12 cellular contexts compared by ENCODE assay signal in genomic region chr5:76718381-76718832, GRCh38. TPM values are rescaled to one million over a fixed set of nuclear protein-coding genes. Genes with fewer than 3 reads are reported as not detected.
A peak's percentile ranks its signal among the peaks of the same experiment; 100 is the strongest.
DNase-seq lines count a peak whose midpoint lies in the region; ATAC-seq, FAIRE-seq and TF ChIP-seq lines count a peak whose summit lies in the region.
"Had no signal": no experiment of that assay in that cellular context is flagged by ENCODE, and none has a peak within 500 bp of the region (broad histone marks: within the 10 kb centered on the region; RNA-seq: fewer than 3 reads in every experiment).

No MANE protein-coding gene starts in this region.

- H3K9me3 Mint-ChIP-seq in activated T-cell treated with anti-CD3 and anti-CD28 coated beads, Interleukin-2, amount 50 U/mL, for 72 hours, result no peaks in the 10 kb centered on the region
- H3K9me3 Mint-ChIP-seq in astrocyte (ENCODE audit: unreplicated experiment), result no peaks in the 10 kb centered on the region

- WGBS in spleen, 5 donors, result 50 to 79% (median 71%) methylated on average over 5 of the region's 5 CpGs

- H3K36me3 ChIP-seq in astrocyte (ENCODE audit: insufficient read depth, low read length) (peaks cover 2% of the 10 kb centered on the region), spleen (no peaks in the 10 kb centered on the region)
- H3K36me3 ChIP-seq: Peyer's patch had no signal

- intact Hi-C loops in spleen (cut with DNase I; ENCODE audit: low total_unique reads), result loop anchor here (5.0 to 10.0 kb wide), 2 partner anchors 54 to 114 kb away; no protein-coding TSS in a partner anchor

- H3K27ac ChIP-seq in astrocyte (ENCODE audit: low read depth, low read length) (peak overlapping the region; percentile 77), spleen (peak overlapping the region; percentile 40 to 92 (median 89))

- peaks cover 37% of the 10 kb centered on the region for H4K20me1 ChIP-seq in astrocyte (ENCODE audit: insufficient read depth, low read length)

- ATAC-seq in activated T-cell treated with anti-CD3 and anti-CD28 coated beads, Interleukin-2, amount 50 U/mL, for 72 hours (replicated peaks in 1 of 2), result no peak
- ATAC-seq in GM19035 (IDR thresholded peaks at IDR 0.05; ENCODE audit: unreplicated experiment), result no peak

- H3K4me1 Mint-ChIP-seq in activated T-cell treated with anti-CD3 and anti-CD28 coated beads, Interleukin-2, amount 50 U/mL, for 72 hours (ENCODE audit: low read depth), result peaks cover 22% of the 10 kb centered on the region
- peaks cover 29% of the 10 kb centered on the region for H3K4me1 Mint-ChIP-seq in astrocyte (ENCODE audit: low read depth, unreplicated experiment)

- no peak overlapping the region for H2AFZ ChIP-seq in astrocyte (ENCODE audit: low read depth, low read length)

- no peaks in the 10 kb centered on the region for H3K36me3 Mint-ChIP-seq in activated T-cell treated with anti-CD3 and anti-CD28 coated beads, Interleukin-2, amount 50 U/mL, for 72 hours (ENCODE audit: insufficient read depth in 2 of 2)
- peaks cover 10% of the 10 kb centered on the region for H3K36me3 Mint-ChIP-seq in astrocyte (ENCODE audit: low read depth, unreplicated experiment)

- H3K9ac ChIP-seq in astrocyte (ENCODE audit: low read length), result peak overlapping the region; percentile 90

- H3K27me3 Mint-ChIP-seq in activated T-cell treated with anti-CD3 and anti-CD28 coated beads, Interleukin-2, amount 50 U/mL, for 72 hours (ENCODE audit: low read depth), result peaks cover 48% of the 10 kb centered on the region
- H3K27me3 Mint-ChIP-seq in astrocyte (ENCODE audit: low read depth, unreplicated experiment), result no peaks in the 10 kb centered on the region

- peak in 1 of 3 donors; percentile 83 for TF ChIP-seq POLR2A in spleen (IDR thresholded peaks at IDR 0.05)

- H3K27ac Mint-ChIP-seq in activated T-cell treated with anti-CD3 and anti-CD28 coated beads, Interleukin-2, amount 50 U/mL, for 72 hours, result peak overlapping the region; percentile 82
- H3K27ac Mint-ChIP-seq in astrocyte (ENCODE audit: unreplicated experiment), result peak overlapping the region; percentile 79

- H3K4me1 ChIP-seq in astrocyte (ENCODE audit: insufficient read depth, low read length) (peaks cover 30% of the 10 kb centered on the region), spleen (peaks cover 21 to 95% (median 69%) of the 10 kb centered on the region in 6 donors)

- peak overlapping the region; percentile 93 for H3K4me2 ChIP-seq in astrocyte (ENCODE audit: low read length)

- H3K27me3 ChIP-seq in astrocyte (ENCODE audit: insufficient read depth, low read length) (no peaks in the 10 kb centered on the region), spleen (replicated peaks in 1 of 7) (peaks cover 0 to 35% (median 10%) of the 10 kb centered on the region in 7 donors)
- H3K27me3 ChIP-seq: Peyer's patch had no signal

- H3K9me3 ChIP-seq in astrocyte (ENCODE audit: insufficient read depth, low read depth, low read length) (no peaks in the 10 kb centered on the region), spleen (no peaks in the 10 kb centered on the region)
- H3K9me3 ChIP-seq: Peyer's patch had no signal

- no peak for DNase-seq in activated T-cell treated with anti-CD3 and anti-CD28 coated beads, Interleukin-2, amount 50 U/mL, for 72 hours
- no peak for DNase-seq in activated T-cell treated with anti-CD3 and anti-CD28 coated beads, Interleukin-2, amount 50 U/mL, for 1 hour
- DNase-seq in astrocyte (ENCODE audit: low read depth) (peak; percentile 71), fibroblast of villous mesenchyme (ENCODE audit: low read depth) (peak; percentile 30), spleen (peak; percentile 80), T1000 (lab: John Stamatoyannopoulos, UW) (no peak), NCI-H2107 treated with DMSO at 0.1 percent for 48 hours (lab: John Stamatoyannopoulos, UW; ENCODE audit: unreplicated experiment) (no peak)
- DNase-seq: NCI-H1092 treated with DMSO at 0.1 percent for 48 hours, Peyer's patch had no signal

- H3K4me3 ChIP-seq in astrocyte (ENCODE audit: insufficient read depth, low read depth, low read length), result peak overlapping the region; percentile 81
- peak overlapping the region; percentile 95 for H3K4me3 ChIP-seq in fibroblast of villous mesenchyme (ENCODE audit: low read depth, low read length)
- H3K4me3 ChIP-seq in spleen, result peak overlapping the region in 7 of 8 donors; percentile 55 to 84 (median 73)

- TF ChIP-seq CTCF in astrocyte (IDR thresholded peaks at IDR 0.05; ENCODE audit: insufficient read depth, low read depth, low read length), result no peak
- TF ChIP-seq CTCF in fibroblast of villous mesenchyme (IDR thresholded peaks at IDR 0.05; ENCODE audit: insufficient read depth, low read depth, low read length), result no peak
- no peak for TF ChIP-seq CTCF in spleen (IDR thresholded peaks at IDR 0.05 in 8 of 11, conservative IDR thresholded peaks at IDR 0.05 in 3 of 11)

- H3K4me3 Mint-ChIP-seq in activated T-cell treated with anti-CD3 and anti-CD28 coated beads, Interleukin-2, amount 50 U/mL, for 72 hours, result peak overlapping the region in 1 of 2 donors; percentile 61
- H3K4me3 Mint-ChIP-seq in astrocyte (ENCODE audit: unreplicated experiment), result peak overlapping the region; percentile 95

- FAIRE-seq in astrocyte (lab: Jason Lieb, UNC), result no peak
- FAIRE-seq: endometrium, GM12891 had no signal

- peaks cover 74% of the 10 kb centered on the region for H3K79me2 ChIP-seq in astrocyte (ENCODE audit: insufficient read depth, low read length)

RNA-seq across cellular contexts. Expression of gene F2R, which starts 2.5 kb away (rescaled TPM):
- 10 to 100 TPM in 1 of 2 donors, 1 to 10 TPM in 1; 4.5 to 10.6 TPM for total RNA-seq in activated T-cell treated with anti-CD3 and anti-CD28 coated beads, Interleukin-2, amount 50 U/mL, for 72 hours
- total RNA-seq in astrocyte (285 and 331 TPM in 2 replicates), fibroblast of villous mesenchyme (117 and 144 TPM in 2 replicates), spleen (100 to 1,000 TPM in 4 of 7 donors, 10 to 100 TPM in 3; 57.3 to 128 (median 111) TPM)
- 1 to 10 TPM; 4.7 to 9.0 (median 7.0) TPM for polyA plus RNA-seq in spleen

Comparison
In these comparisons a context has a peak if more than half of its experiments do, and no peak if none do; other contexts are left out.
1. DNase-seq: peak in astrocyte (single experiment), fibroblast of villous mesenchyme (single experiment) and spleen (single experiment); none in activated T-cell treated with anti-CD3 and anti-CD28 coated beads, Interleukin-2, amount 50 U/mL, for 72 hours (0 of 2), activated T-cell treated with anti-CD3 and anti-CD28 coated beads, Interleukin-2, amount 50 U/mL, for 1 hour (single experiment), T1000 (single experiment) and NCI-H2107 treated with DMSO at 0.1 percent for 48 hours (single experiment).
2. RNA of gene F2R, which starts 2.5 kb away (total RNA-seq): 285 to 331 TPM in astrocyte, 117 to 144 TPM in fibroblast of villous mesenchyme and 57.3 to 128 TPM in spleen; 4.5 to 10.6 TPM in activated T-cell treated with anti-CD3 and anti-CD28 coated beads, Interleukin-2, amount 50 U/mL, for 72 hours; every median in the first group is over 4 times any median in the second.
3. Peak in every context shown above with its lines, with median percentiles within 50 percentile points of each other: H3K4me3 ChIP-seq.